20 cellular contexts compared by ENCODE assay signal in the genomic region with DNA sequence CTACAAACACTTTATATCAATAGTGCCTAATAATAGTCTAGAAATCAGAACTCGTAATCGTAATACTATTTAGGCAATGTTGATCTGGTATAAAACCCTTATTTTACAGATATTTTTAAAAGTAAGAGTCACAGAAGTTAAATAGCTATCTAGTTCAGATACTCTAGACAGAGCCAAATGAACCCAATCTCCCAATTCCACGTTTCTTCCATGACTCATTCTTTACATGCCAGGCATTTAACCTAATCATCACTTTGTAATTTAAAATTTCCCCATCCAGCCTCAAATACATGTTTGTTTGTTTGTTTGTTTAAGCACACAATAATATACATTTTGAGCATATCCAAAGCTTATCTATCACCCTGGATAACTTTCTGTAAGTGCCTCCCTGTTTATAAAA. TPM values are rescaled to one million over a fixed set of nuclear protein-coding genes. Genes with fewer than 3 reads are reported as not detected.
"Had no signal": no experiment of that assay in that cellular context is flagged by ENCODE, and none has a peak within 500 bp of the region (broad histone marks: within the 10 kb centered on the region; RNA-seq: fewer than 3 reads in every experiment).

No MANE protein-coding gene starts in this region.

- H3K4me3 ChIP-seq: esophagus squamous epithelium, gastrocnemius medialis, heart right ventricle, left lung, upper lobe of left lung had no signal

- ATAC-seq: activated CD8-positive, alpha-beta T cell treated with anti-CD3 and anti-CD28 coated beads, Interleukin-2, amount 10 ng/mL, durations not matched to agents 7 days and 5 days; activated naive CD8-positive, alpha-beta T cell treated with anti-CD3 and anti-CD28 coated beads, Interleukin-2, amount 50 U/mL, for 24 hours; gastrocnemius medialis; heart right ventricle; left lung; T-helper 17 cell; WTC11 had no signal

- H3K4me1 Mint-ChIP-seq: activated naive CD8-positive, alpha-beta T cell treated with anti-CD3 and anti-CD28 coated beads, Interleukin-2, amount 50 U/mL, for 24 hours; brain; nephron; T-helper 17 cell had no signal

- FAIRE-seq: endometrium had no signal

- H3K27ac Mint-ChIP-seq: activated CD8-positive, alpha-beta T cell treated with anti-CD3 and anti-CD28 coated beads, Interleukin-2, amount 10 ng/mL, durations not matched to agents 7 days and 5 days; activated naive CD8-positive, alpha-beta T cell treated with anti-CD3 and anti-CD28 coated beads, Interleukin-2, amount 50 U/mL, for 24 hours; brain; nephron; T-helper 17 cell; WTC11 had no signal

- H3K36me3 Mint-ChIP-seq: brain, WTC11 had no signal

- H3K27me3 Mint-ChIP-seq: activated naive CD8-positive, alpha-beta T cell treated with anti-CD3 and anti-CD28 coated beads, Interleukin-2, amount 50 U/mL, for 24 hours; brain; T-helper 17 cell had no signal

- H3K4me3 Mint-ChIP-seq: activated CD8-positive, alpha-beta T cell treated with anti-CD3 and anti-CD28 coated beads, Interleukin-2, amount 10 ng/mL, durations not matched to agents 7 days and 5 days; activated naive CD8-positive, alpha-beta T cell treated with anti-CD3 and anti-CD28 coated beads, Interleukin-2, amount 50 U/mL, for 24 hours; brain; nephron; T-helper 17 cell; WTC11 had no signal

- H3K27me3 ChIP-seq: esophagus squamous epithelium, gastrocnemius medialis, heart right ventricle, left lung, upper lobe of left lung had no signal

- H3K4me1 ChIP-seq: esophagus squamous epithelium, gastrocnemius medialis, heart right ventricle, left lung, upper lobe of left lung had no signal

- H3K9me3 ChIP-seq: esophagus squamous epithelium, gastrocnemius medialis, left lung, upper lobe of left lung had no signal

- DNase-seq: activated CD4-positive, alpha-beta T cell treated with anti-CD3 and anti-CD28 coated beads for 48 hours; activated CD8-positive, alpha-beta memory T cell treated with anti-CD3 and anti-CD28 coated beads, Interleukin-2, amount 50 U/mL, for 48 hours; activated CD8-positive, alpha-beta T cell treated with anti-CD3 and anti-CD28 coated beads, Interleukin-2, amount 10 ng/mL, durations not matched to agents 7 days and 5 days; activated naive CD4-positive, alpha-beta T cell treated with Interleukin-2 at 50 U/mL for 16 hours; activated naive CD8-positive, alpha-beta T cell treated with anti-CD3 and anti-CD28 coated beads, Interleukin-2, amount 50 U/mL, for 24 hours; esophagus squamous epithelium; gastrocnemius medialis; heart right ventricle; islet precursor cell; left lung; stimulated activated CD4-positive, alpha-beta T cell treated with anti-CD3 and anti-CD28 coated beads, Interleukin-12 subunit alpha, Interleukin-12 subunit beta, amount 100 ng/mL, for 4 hours; stimulated activated naive CD4-positive, alpha-beta T cell; T-helper 17 cell; upper lobe of left lung had no signal

- H3K36me3 ChIP-seq: esophagus squamous epithelium, gastrocnemius medialis, heart right ventricle, left lung, upper lobe of left lung had no signal

- H3K27ac ChIP-seq: esophagus squamous epithelium, gastrocnemius medialis, heart right ventricle, left lung, upper lobe of left lung had no signal

RNA-seq across cellular contexts. Expression of gene GARIN6, which starts 36.4 kb away (rescaled TPM):
- total RNA-seq: activated CD8-positive, alpha-beta T cell treated with anti-CD3 and anti-CD28 coated beads, Interleukin-2, amount 10 ng/mL, durations not matched to agents 7 days and 5 days; esophagus squamous epithelium; gastrocnemius medialis; heart right ventricle; left lung; omental fat pad; pulmonary artery endothelial cell; T-helper 17 cell; upper lobe of left lung; WTC11 had no signal
